In genomic region chr10:58622286-58622685, GRCh38 we compare ENCODE assay signal across 17 cellular contexts.
"Had no signal": no experiment of that assay in that cellular context is flagged by ENCODE, and none has a peak within 500 bp of the region (broad histone marks: within the 10 kb centered on the region; RNA-seq: fewer than 3 reads in every experiment).

No MANE protein-coding gene starts in this region.

- H3K27me3 Mint-ChIP-seq: T-helper 17 cell had no signal

- H3K4me1 ChIP-seq: parathyroid adenoma, vagina had no signal

- DNase-seq: activated CD4-positive, alpha-beta T cell treated with anti-CD3 and anti-CD28 coated beads for 48 hours; activated naive CD4-positive, alpha-beta T cell treated with anti-CD3 and anti-CD28 coated beads, Interleukin-2, amount 50 U/mL, for 16 hours; activated T-cell treated with anti-CD3 and anti-CD28 coated beads for 4 hours; amniotic stem cell; brain microvascular endothelial cell; cerebellar nuclear complex; endodermal cell; hippocampal formation; retina; T-helper 17 cell; tibial artery had no signal

- H3K36me3 Mint-ChIP-seq: WTC11 had no signal

- H3K4me3 Mint-ChIP-seq: endodermal cell, neural crest cell, T-helper 17 cell, WTC11 had no signal

- H3K27ac Mint-ChIP-seq: activated T-helper 2 cell treated with anti-CD3 and anti-CD28 coated beads, Interferon-gamma antibody, Interleukin-2, Interleukin-4, amounts not matched to agents 10 μg/mL and 5 μg/mL and 100 μg/mL, durations not matched to agents 14 hours and 24 hours and 36 hours; endodermal cell; T-helper 17 cell; WTC11 had no signal

- H2AFZ ChIP-seq: parathyroid adenoma had no signal

- H3K79me2 ChIP-seq: parathyroid adenoma had no signal

- H3K9me3 Mint-ChIP-seq: activated T-helper 2 cell treated with anti-CD3 and anti-CD28 coated beads, Interferon-gamma antibody, Interleukin-2, Interleukin-4, amounts not matched to agents 10 μg/mL and 5 μg/mL and 100 μg/mL, durations not matched to agents 14 hours and 24 hours and 36 hours; endodermal cell; neural crest cell; WTC11 had no signal

- H3K36me3 ChIP-seq: brain microvascular endothelial cell, tibial artery, vagina had no signal

- H3K4me3 ChIP-seq: skin epidermis, tibial artery, vagina had no signal

- H3K9me3 ChIP-seq: tibial artery, vagina had no signal

- H3K27ac ChIP-seq: brain microvascular endothelial cell, parathyroid adenoma, tibial artery, vagina had no signal

- H3K9ac ChIP-seq: parathyroid adenoma had no signal

- H3K4me1 Mint-ChIP-seq: endodermal cell, neural crest cell, T-helper 17 cell had no signal

- ATAC-seq: T-helper 17 cell, WTC11 had no signal

- H3K27me3 ChIP-seq: brain microvascular endothelial cell, tibial artery, vagina had no signal
